Comparison of ENCODE assay signal across 7 cellular contexts in genomic region chr19:2702170-2703076, GRCh38. TPM values are rescaled to one million over a fixed set of nuclear protein-coding genes. Genes with fewer than 3 reads are reported as not detected.
A peak's percentile ranks its signal among the peaks of the same experiment; 100 is the strongest.
DNase-seq lines count a peak whose midpoint lies in the region; ATAC-seq lines count a peak whose summit lies in the region.

Gene GNG7, minus strand, starts transcription at chr19:2702694. Its CDS starts 182,006 bp downstream, at chr19:2520688.

- DNase-seq in NCI-H69 (lab: John Stamatoyannopoulos, UW) (peak; percentile 96), lung microvascular endothelial cell (ENCODE audit: low read depth in 2 of 2) (peak; percentile 78 to 94)
- peak; percentile 86 to 89 for DNase-seq in activated CD8-positive, alpha-beta memory T cell treated with anti-CD3 and anti-CD28 coated beads for 4 hours (ENCODE audit: low read depth in 2 of 2)
- peak; percentile 89 for DNase-seq in effector CD4-positive, alpha-beta T cell
- DNase-seq in stimulated activated CD4-positive, alpha-beta T cell treated with anti-CD3 and anti-CD28 coated beads, TNF-alpha, amount 100 ng/mL, for 1 hour (ENCODE audit: low read depth in 3 of 3, low spot score in 1 of 3): peak; percentile 88 to 97 (median 93)

- ATAC-seq in GM18520 (IDR thresholded peaks at IDR 0.05; ENCODE audit: unreplicated experiment) (peak; percentile 83), HG02973 (IDR thresholded peaks at IDR 0.05; ENCODE audit: unreplicated experiment) (peak; percentile 61)

RNA-seq across cellular contexts. Expression of gene GNG7, which starts in this region (rescaled TPM):
- total RNA-seq in lung microvascular endothelial cell: 0.87 and 1.2 TPM in 2 replicates

Comparison
In these comparisons a context has a peak if more than half of its experiments do, and no peak if none do; other contexts are left out.
1. Peak in every context shown above with its lines: DNase-seq and ATAC-seq.